8 cellular contexts compared by ENCODE assay signal in the genomic region with DNA sequence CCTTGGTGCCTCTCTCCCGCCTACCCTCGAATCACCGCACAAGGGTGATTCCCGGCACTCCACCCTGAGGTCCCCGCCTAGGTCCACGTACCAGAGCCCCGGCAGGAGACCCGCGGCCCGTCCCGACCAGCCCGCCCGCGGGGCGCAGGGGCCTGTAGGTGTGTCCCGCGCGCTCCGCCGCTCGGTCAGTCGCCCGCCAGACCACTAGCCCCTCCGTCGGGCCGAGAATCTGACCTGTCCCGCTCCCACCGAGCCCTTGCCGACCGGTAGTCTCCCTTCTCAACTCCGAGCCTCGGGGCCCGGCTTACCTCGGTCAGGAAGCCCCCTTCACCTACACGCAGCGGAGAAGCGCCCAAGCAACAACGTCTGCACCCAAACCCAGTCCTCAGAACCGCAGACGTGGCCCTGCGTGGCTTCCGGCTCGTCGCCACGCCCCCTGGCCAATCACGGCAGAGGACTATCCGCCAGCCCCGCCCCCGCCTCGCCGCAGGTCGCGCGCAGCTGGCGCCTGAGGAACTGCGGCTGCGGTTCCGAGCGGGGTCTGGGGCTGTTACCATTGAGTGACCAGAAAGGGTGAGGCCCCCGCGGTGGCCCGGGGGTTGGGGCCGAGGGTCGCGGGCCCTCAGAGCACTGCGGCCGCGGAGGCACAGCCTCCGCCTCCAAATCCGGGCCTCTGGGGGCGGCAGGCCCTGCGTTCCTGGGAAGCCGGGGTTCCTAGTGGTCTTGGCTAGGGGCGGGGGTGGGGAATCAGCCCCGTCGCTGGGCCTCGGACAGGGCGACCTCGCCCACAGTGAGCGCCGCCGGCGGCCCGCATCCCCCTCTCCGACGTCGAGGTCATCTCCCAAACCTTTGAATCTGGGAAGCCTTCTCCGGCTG. TPM values are rescaled to one million over a fixed set of nuclear protein-coding genes. Genes with fewer than 3 reads are reported as not detected.
DNase-seq lines count a peak whose midpoint lies in the region; ATAC-seq, FAIRE-seq and TF ChIP-seq lines count a peak whose summit lies in the region.

A gene with protein sequence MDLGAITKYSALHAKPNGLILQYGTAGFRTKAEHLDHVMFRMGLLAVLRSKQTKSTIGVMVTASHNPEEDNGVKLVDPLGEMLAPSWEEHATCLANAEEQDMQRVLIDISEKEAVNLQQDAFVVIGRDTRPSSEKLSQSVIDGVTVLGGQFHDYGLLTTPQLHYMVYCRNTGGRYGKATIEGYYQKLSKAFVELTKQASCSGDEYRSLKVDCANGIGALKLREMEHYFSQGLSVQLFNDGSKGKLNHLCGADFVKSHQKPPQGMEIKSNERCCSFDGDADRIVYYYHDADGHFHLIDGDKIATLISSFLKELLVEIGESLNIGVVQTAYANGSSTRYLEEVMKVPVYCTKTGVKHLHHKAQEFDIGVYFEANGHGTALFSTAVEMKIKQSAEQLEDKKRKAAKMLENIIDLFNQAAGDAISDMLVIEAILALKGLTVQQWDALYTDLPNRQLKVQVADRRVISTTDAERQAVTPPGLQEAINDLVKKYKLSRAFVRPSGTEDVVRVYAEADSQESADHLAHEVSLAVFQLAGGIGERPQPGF (minus strand): TSS at position 395 of the 876 bp plus-strand sequence. CDS start 2,253 bp downstream, outside the sequence.
A gene (plus strand): TSS at position 487 of the 876 bp plus-strand sequence. CDS start 1,095 bp downstream, outside the sequence.

- peak; percentile 86 for TF ChIP-seq POLR2A in endothelial cell of umbilical vein (IDR thresholded peaks at IDR 0.05; ENCODE audit: low read depth, low read length)

- CTCF ChIA-PET in endothelial cell of umbilical vein (lab: Charles Lee) = interaction anchor here (0.6 to 8.7 kb wide), 6 partner anchors 17 to 136 kb away, joined by 3 to 83 read pairs (median 4); a partner anchor contains a TSS

- POLR2A ChIA-PET in endothelial cell of umbilical vein (lab: Charles Lee) = no interaction called here

- no peaks in the 10 kb centered on the region; the same call in 1 of the 2 replicates for H3F3A ChIP-seq in OCI-LY1 (ENCODE audit: insufficient read depth, low read length)

- FAIRE-seq in HTR-8/SVneo (lab: Jason Lieb, UNC) (peak; percentile 99), endothelial cell of umbilical vein (lab: Jason Lieb, UNC) (peak; percentile 92)

- H3K4me2 ChIP-seq in OCI-LY1 (ENCODE audit: low read length) (peak within 1 kb of the TSS; percentile 92), endothelial cell of umbilical vein (ENCODE audit: insufficient read depth, low read length) (peak within 1 kb of the TSS; percentile 98)

- H3K27me3 ChIP-seq in OCI-LY1 (ENCODE audit: insufficient read depth, low read length) (no peaks in the 10 kb centered on the region), endothelial cell of umbilical vein (ENCODE audit: control insufficient read depth in 2 of 2, insufficient read depth in 2 of 2, low read length in 2 of 2) (no peaks in the 10 kb centered on the region)

- no peaks in the 10 kb centered on the region for H3K9me2 ChIP-seq in OCI-LY1 (ENCODE audit: low read depth, low read length)

- H3K79me2 ChIP-seq in OCI-LY1 (ENCODE audit: insufficient read depth, low read length) (peaks cover 6% of the 10 kb centered on the region), endothelial cell of umbilical vein (ENCODE audit: control insufficient read depth, insufficient read depth, low read length) (peaks cover 41% of the 10 kb centered on the region)

- H4K20me1 ChIP-seq in OCI-LY1 (ENCODE audit: insufficient read depth, low read length) = no peaks in the 10 kb centered on the region
- H4K20me1 ChIP-seq in endothelial cell of umbilical vein (replicated peaks; ENCODE audit: control insufficient read depth, extremely low read depth, insufficient read depth, low read length) = peaks cover 2% of the 10 kb centered on the region

- peak; percentile 97 for DNase-seq in D341Med (ENCODE audit: low spot score)
- DNase-seq in HTR-8/SVneo (ENCODE audit: insufficient read length, low spot score) = peak; percentile 92
- peak; percentile 83 for DNase-seq in activated T-cell treated with anti-CD3 and anti-CD28 coated beads for 1 hour (ENCODE audit: low read depth)
- peak; percentile 93 for DNase-seq in endothelial cell of umbilical vein (ENCODE audit: low read depth, low spot score)
- DNase-seq in middle frontal gyrus (ENCODE audit: extremely low spot score, low spot score) = peak; percentile 89
- DNase-seq in stimulated activated CD8-positive, alpha-beta memory T cell treated with anti-CD3 and anti-CD28 coated beads, Interleukin-2, amount 100 ng/mL, for 1 hour (ENCODE audit: low read depth in 2 of 2) = peak; percentile 77 to 80

- peak within 1 kb of the TSS; percentile 94 for H3K4me3 ChIP-seq in OCI-LY1 (ENCODE audit: low read depth, low read length, poor library complexity, severe bottlenecking)
- H3K4me3 ChIP-seq in endothelial cell of umbilical vein (replicated peaks in 1 of 3; ENCODE audit: insufficient read depth in 1 of 3, low read depth in 1 of 3, low read length in 3 of 3) = peak within 1 kb of the TSS; percentile 52 to 99 (median 94)

- H3K36me3 ChIP-seq in OCI-LY1 (ENCODE audit: insufficient read depth, low read length) = peaks cover 21% of the 10 kb centered on the region
- H3K36me3 ChIP-seq in endothelial cell of umbilical vein (ENCODE audit: control insufficient read depth in 2 of 2, extremely low read depth in 1 of 2, insufficient read depth in 2 of 2, low read length in 2 of 2) = peaks cover 0 to 17% of the 10 kb centered on the region in 2 experiments

- H3K9me1 ChIP-seq in endothelial cell of umbilical vein (replicated peaks; ENCODE audit: control insufficient read depth, extremely low read depth, insufficient read depth, low read length) = no peaks in the 10 kb centered on the region

- no peaks in the 10 kb centered on the region for H3K9me3 ChIP-seq in OCI-LY1 (ENCODE audit: low read length)
- no peaks in the 10 kb centered on the region for H3K9me3 ChIP-seq in endothelial cell of umbilical vein (replicated peaks; ENCODE audit: control insufficient read depth, insufficient read depth, low read length)

- intact Hi-C loops in endothelial cell of umbilical vein (cut with micrococcal nuclease) = loop anchor here (1.0 to 10.0 kb wide), 4 partner anchors 22 to 948 kb away; a partner anchor contains a TSS

- TF ChIP-seq CTCF in OCI-LY1 (IDR thresholded peaks at IDR 0.05; ENCODE audit: low read length) (no peak), endothelial cell of umbilical vein (IDR thresholded peaks at IDR 0.05; ENCODE audit: extremely low read depth in 1 of 2, insufficient read depth in 1 of 2, low read depth in 1 of 2, low read length in 2 of 2) (no peak)

- BruUV-seq in endothelial cell of umbilical vein (replicated peaks; lab: Mats Ljungman, UMichigan) = no TSS peak

- H3K27ac ChIP-seq in OCI-LY1 (ENCODE audit: low read depth, low read length, poor library complexity, severe bottlenecking) (no peak within 1 kb of the TSS), endothelial cell of umbilical vein (ENCODE audit: insufficient read depth, low read depth, low read length) (peak within 1 kb of the TSS; percentile 49)

- dilution Hi-C loops in endothelial cell of umbilical vein (cut with MboI; ENCODE audit: extremely low pct_ligation_motif_present, low sequenced_read_pairs) = no loop called here

- H3K4me1 ChIP-seq in OCI-LY1 (ENCODE audit: insufficient read depth, low read length, severe bottlenecking) (peaks cover 29% of the 10 kb centered on the region), endothelial cell of umbilical vein (ENCODE audit: control insufficient read depth, extremely low read depth, insufficient read depth, low read length) (peaks cover 23% of the 10 kb centered on the region)

- peak within 1 kb of the TSS; percentile 74 for H2AFZ ChIP-seq in OCI-LY1 (ENCODE audit: low read length)
- H2AFZ ChIP-seq in endothelial cell of umbilical vein (ENCODE audit: low read depth, low read length) = peak within 1 kb of the TSS; percentile 85

- H3K9ac ChIP-seq in OCI-LY1 (ENCODE audit: low read length) = peak within 1 kb of the TSS; percentile 84
- H3K9ac ChIP-seq in endothelial cell of umbilical vein (replicated peaks; ENCODE audit: extremely low read depth, insufficient read depth, low read length) = peak within 1 kb of the TSS; percentile 93

- peak; percentile 96 for ATAC-seq in GM21390 (IDR thresholded peaks at IDR 0.05; ENCODE audit: unreplicated experiment)

TF ChIP-seq in endothelial cell of umbilical vein, 7 proteins besides CTCF, POLR2A, EP300 and RAD21:
- TF ChIP-seq FOS (IDR thresholded peaks at IDR 0.05; ENCODE audit: borderline replicate concordance, insufficient read depth, low read length) (no peak), POLR2AphosphoS5 (IDR thresholded peaks at IDR 0.05; ENCODE audit: insufficient read depth, low read depth, low read length) (peak; percentile 68), JUN (IDR thresholded peaks at IDR 0.05; ENCODE audit: borderline replicate concordance, insufficient read depth, insufficient read length, low read depth) (no peak)

RNA-seq across cellular contexts. Expression of the first gene that starts in this region (rescaled TPM):
- total RNA-seq in endothelial cell of umbilical vein = 70.7 and 74.8 TPM in 2 replicates
- 16.3 and 19.8 TPM in 2 replicates for polyA plus RNA-seq in endothelial cell of umbilical vein
- polyA plus RNA-seq in endothelial cell of umbilical vein (2011; cell fraction: cytosol; rRNA removed) = 29.6 and 33.4 TPM in 2 replicates
- polyA plus RNA-seq in endothelial cell of umbilical vein (2011; cell fraction: nucleus; rRNA removed) = 64.5 and 82.5 TPM in 2 replicates
- 66.4 and 84.4 TPM in 2 replicates for polyA plus RNA-seq in endothelial cell of umbilical vein (2012)
- polyA minus RNA-seq in endothelial cell of umbilical vein = 120 and 122 TPM in 2 replicates
- polyA minus RNA-seq in endothelial cell of umbilical vein (2011; cell fraction: cytosol; rRNA and poly(A)+ RNA removed) = 19.3 TPM
- 77.5 and 122 TPM in 2 replicates for polyA minus RNA-seq in endothelial cell of umbilical vein (2011; cell fraction: nucleus; rRNA and poly(A)+ RNA removed)

RNA-seq across cellular contexts. Expression of the second gene that starts in this region (rescaled TPM):
- 4.3 and 4.5 TPM in 2 replicates for total RNA-seq in endothelial cell of umbilical vein
- 2.9 and 3.2 TPM in 2 replicates for polyA plus RNA-seq in endothelial cell of umbilical vein
- polyA plus RNA-seq in endothelial cell of umbilical vein (2011; cell fraction: cytosol; rRNA removed) = 3.3 and 3.6 TPM in 2 replicates
- polyA plus RNA-seq in endothelial cell of umbilical vein (2011; cell fraction: nucleus; rRNA removed) = 9.9 and 11.5 TPM in 2 replicates
- polyA plus RNA-seq in endothelial cell of umbilical vein (2012) = 4.8 and 5.3 TPM in 2 replicates
- 3.4 and 3.5 TPM in 2 replicates for polyA minus RNA-seq in endothelial cell of umbilical vein
- polyA minus RNA-seq in endothelial cell of umbilical vein (2011; cell fraction: cytosol; rRNA and poly(A)+ RNA removed) = 1.4 TPM
- polyA minus RNA-seq in endothelial cell of umbilical vein (2011; cell fraction: nucleus; rRNA and poly(A)+ RNA removed) = 3.4 and 3.8 TPM in 2 replicates
